In the genomic region with DNA sequence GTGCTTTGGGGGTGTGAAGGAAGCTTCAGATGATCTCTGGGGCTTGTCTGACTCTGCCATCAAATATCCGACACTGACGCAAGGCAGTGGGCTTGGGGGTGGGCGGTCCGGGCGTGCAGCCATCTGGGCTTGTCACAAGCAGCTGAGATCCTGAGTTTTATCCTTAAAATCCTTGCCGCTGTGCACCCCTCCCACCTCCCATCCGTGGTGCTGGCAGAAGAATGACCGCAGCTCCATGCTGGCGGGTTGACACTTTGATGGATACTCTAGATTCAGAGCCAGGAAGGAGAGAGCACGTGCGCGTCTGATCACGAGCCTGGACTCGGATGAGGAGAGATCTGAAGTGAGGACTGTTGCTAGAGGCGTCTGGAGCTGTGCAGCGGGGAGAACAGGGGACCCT, we compare ENCODE assay signal across 23 cellular contexts. TPM values are rescaled to one million over a fixed set of nuclear protein-coding genes. Genes with fewer than 3 reads are reported as not detected.
DNase-seq lines count a peak whose midpoint lies in the region; ATAC-seq and TF ChIP-seq lines count a peak whose summit lies in the region.
"Had no signal": no experiment of that assay in that cellular context is flagged by ENCODE, and none has a peak within 500 bp of the region (broad histone marks: within the 10 kb centered on the region; RNA-seq: fewer than 3 reads in every experiment).

No MANE protein-coding gene starts in this region.

- no peak for ATAC-seq in activated T-cell treated with anti-CD3 and anti-CD28 coated beads, Interleukin-2, amount 50 U/mL, for 4 hours
- ATAC-seq in PC-3 (no peak), GM21526 (IDR thresholded peaks at IDR 0.05; ENCODE audit: low FRiP score, unreplicated experiment) (no peak)
- ATAC-seq: activated CD8-positive, alpha-beta T cell treated with anti-CD3 and anti-CD28 coated beads, Interleukin-2, amount 10 ng/mL, durations not matched to agents 7 days and 5 days; natural killer cell treated with Interleukin-12 subunit alpha and Interleukin-12 subunit beta and Interleukin-15 and Interleukin-18, amount 100 ng/mL, for 72 hours; SK-N-SH treated with all-trans-retinoic acid at 6 μM for 48 hours had no signal

- 90% methylated on average over 16 of the region's 16 CpGs for WGBS in mesenchymal stem cell

- no peaks in the 10 kb centered on the region for H3K36me3 Mint-ChIP-seq in activated T-cell treated with anti-CD3 and anti-CD28 coated beads, Interleukin-2, amount 50 U/mL, for 4 hours (ENCODE audit: insufficient read depth)
- H3K36me3 Mint-ChIP-seq in brain (peaks cover 12% of the 10 kb centered on the region), type B pancreatic cell (peaks cover 3% of the 10 kb centered on the region)
- H3K36me3 Mint-ChIP-seq: natural killer cell treated with Interleukin-12 subunit alpha and Interleukin-12 subunit beta and Interleukin-15 and Interleukin-18, amount 100 ng/mL, for 72 hours had no signal

- POLR2A ChIA-PET in PC-3 (lab: Charles Lee; ENCODE audit: unreplicated experiment) = no interaction called here

- H2AFZ ChIP-seq in mesenchymal stem cell (ENCODE audit: low read depth, low read length) (no peak overlapping the region), PC-3 (ENCODE audit: low read length) (no peak overlapping the region)

- DNase-seq in activated T-cell treated with anti-CD3 and anti-CD28 coated beads, Interleukin-2, amount 50 U/mL, for 4 hours = no peak
- no peak for DNase-seq in activated T-cell treated with anti-CD3 and anti-CD28 coated beads, Interleukin-2, amount 50 U/mL, for 1 hour
- no peak for DNase-seq in mesenchymal stem cell
- DNase-seq in type B pancreatic cell (ENCODE audit: extremely low spot score, unreplicated experiment) = no peak
- DNase-seq in PC-3 = no peak
- DNase-seq in KBM-7 = no peak
- DNase-seq: activated CD8-positive, alpha-beta T cell treated with anti-CD3 and anti-CD28 coated beads, Interleukin-2, amount 10 ng/mL, durations not matched to agents 7 days and 5 days; activated effector memory CD4-positive, alpha-beta T cell treated with Interleukin-2 at 50 U/mL for 16 hours; effector CD4-positive, alpha-beta T cell; GOT3; MG63; NCI-H1930; NCI-H69; retina; stimulated activated CD4-positive, alpha-beta T cell treated with anti-CD3 and anti-CD28 coated beads, Interleukin-1b, Interleukin-23, amount 100 ng/mL, for 48 hours; testis had no signal

- in situ Hi-C loops in KBM-7 (cut with MboI; ENCODE audit: low pct_unique_long_range_greater_than_20kb, low sequenced_read_pairs) = no loop called here

- H3K79me1 ChIP-seq in mesenchymal stem cell (replicated peaks; ENCODE audit: low read length, poor library complexity, severe bottlenecking) = peaks cover 44% of the 10 kb centered on the region

- H3K79me2 ChIP-seq in PC-3 (ENCODE audit: low read length) = peaks cover 87% of the 10 kb centered on the region

- H3K4me1 ChIP-seq in mesenchymal stem cell (ENCODE audit: control insufficient read depth, insufficient read depth, low read depth, low read length) (peaks cover 48% of the 10 kb centered on the region), PC-3 (ENCODE audit: insufficient read depth, low read length) (peaks cover 34% of the 10 kb centered on the region)

- H3K9ac ChIP-seq in mesenchymal stem cell (ENCODE audit: low read length) (peak overlapping the region; percentile 38), PC-3 (ENCODE audit: low read length) (no peak overlapping the region)

- H3K9me2 ChIP-seq in PC-3 (replicated peaks; ENCODE audit: low read length) = no peaks in the 10 kb centered on the region

- peaks cover 44% of the 10 kb centered on the region for H3K4me1 Mint-ChIP-seq in activated T-cell treated with anti-CD3 and anti-CD28 coated beads, Interleukin-2, amount 50 U/mL, for 4 hours (ENCODE audit: low read depth)
- H3K4me1 Mint-ChIP-seq in brain = peaks cover 70% of the 10 kb centered on the region
- H3K4me1 Mint-ChIP-seq in type B pancreatic cell (ENCODE audit: unreplicated experiment) = peaks cover 46% of the 10 kb centered on the region

- peak overlapping the region in 1 of 2 experiments; percentile 13 for H3K4me3 ChIP-seq in mesenchymal stem cell (ENCODE audit: insufficient read depth in 1 of 2, low read depth in 1 of 2, low read length in 2 of 2)
- no peak overlapping the region for H3K4me3 ChIP-seq in PC-3 (ENCODE audit: low read length)
- H3K4me3 ChIP-seq: lung, MG63, testis had no signal

- H3K36me3 ChIP-seq in mesenchymal stem cell (ENCODE audit: control insufficient read depth in 1 of 2, insufficient read depth in 2 of 2, low read depth in 1 of 2, low read length in 2 of 2) (peaks cover 8 to 19% of the 10 kb centered on the region in 2 experiments), PC-3 (ENCODE audit: low read depth, low read length) (no peaks in the 10 kb centered on the region)
- H3K36me3 ChIP-seq: breast epithelium, MG63 had no signal

- TF ChIP-seq CTCF in brain (conservative IDR thresholded peaks at IDR 0.05) = no peak
- no peak for TF ChIP-seq CTCF in type B pancreatic cell (conservative IDR thresholded peaks at IDR 0.05)
- TF ChIP-seq CTCF in PC-3 (conservative IDR thresholded peaks at IDR 0.05; ENCODE audit: low read depth, low read length) = no peak

- H4K20me1 ChIP-seq in PC-3 (ENCODE audit: low read length) = no peaks in the 10 kb centered on the region

- no peaks in the 10 kb centered on the region for H3K9me3 Mint-ChIP-seq in activated T-cell treated with anti-CD3 and anti-CD28 coated beads, Interleukin-2, amount 50 U/mL, for 4 hours
- H3K9me3 Mint-ChIP-seq in brain (peaks cover 0 to 2% (median 0%) of the 10 kb centered on the region in 5 experiments), type B pancreatic cell (no peaks in the 10 kb centered on the region)
- H3K9me3 Mint-ChIP-seq: natural killer cell treated with Interleukin-12 subunit alpha and Interleukin-12 subunit beta and Interleukin-15 and Interleukin-18, amount 100 ng/mL, for 72 hours had no signal

- no peak overlapping the region for H3K4me2 ChIP-seq in mesenchymal stem cell (ENCODE audit: low read length, poor library complexity, severe bottlenecking)
- H3K4me2 ChIP-seq in PC-3 (ENCODE audit: low read length) = no peak overlapping the region

- H4K91ac ChIP-seq in mesenchymal stem cell (ENCODE audit: low read length) = no peak overlapping the region

- BruUV-seq in PC-3 (replicated peaks; lab: Mats Ljungman, UMichigan) = no TSS peak

- no peak overlapping the region for H2BK120ac ChIP-seq in mesenchymal stem cell (ENCODE audit: low read depth, low read length)

- no peaks in the 10 kb centered on the region for H3K27me3 Mint-ChIP-seq in activated T-cell treated with anti-CD3 and anti-CD28 coated beads, Interleukin-2, amount 50 U/mL, for 4 hours (ENCODE audit: low read depth)
- H3K27me3 Mint-ChIP-seq in brain = peaks cover 7% of the 10 kb centered on the region
- peaks cover 3% of the 10 kb centered on the region for H3K27me3 Mint-ChIP-seq in type B pancreatic cell
- H3K27me3 Mint-ChIP-seq: natural killer cell treated with Interleukin-12 subunit alpha and Interleukin-12 subunit beta and Interleukin-15 and Interleukin-18, amount 100 ng/mL, for 72 hours had no signal

- H3K4ac ChIP-seq in mesenchymal stem cell (ENCODE audit: low read depth in 1 of 2, low read length in 2 of 2) = peak overlapping the region in 1 of 2 experiments; percentile 49

- no peak overlapping the region for H2AK5ac ChIP-seq in mesenchymal stem cell (ENCODE audit: low read length, severe bottlenecking)

- H2BK5ac ChIP-seq in mesenchymal stem cell (ENCODE audit: low read depth, low read length, poor library complexity, severe bottlenecking) = no peak overlapping the region

- H3K23ac ChIP-seq in mesenchymal stem cell (ENCODE audit: low read length in 2 of 2) = peak overlapping the region in 1 of 2 experiments; percentile 32

- H3F3A ChIP-seq in PC-3 (ENCODE audit: low read length, unreplicated experiment) = peaks cover 4% of the 10 kb centered on the region

- H3K27ac ChIP-seq in mesenchymal stem cell (ENCODE audit: low read length, poor library complexity, severe bottlenecking) = no peak overlapping the region
- H3K27ac ChIP-seq in PC-3 (ENCODE audit: low read length) = no peak overlapping the region
- H3K27ac ChIP-seq: 22Rv1, breast epithelium, testis had no signal

- CTCF ChIA-PET in PC-3 (lab: Charles Lee) = no interaction called here

- H3K27ac Mint-ChIP-seq in brain (peak overlapping the region in 4 of 5 experiments; percentile 73 to 85 (median 82)), type B pancreatic cell (no peak overlapping the region)
- H3K27ac Mint-ChIP-seq: activated CD8-positive, alpha-beta T cell treated with anti-CD3 and anti-CD28 coated beads, Interleukin-2, amount 10 ng/mL, durations not matched to agents 7 days and 5 days; natural killer cell treated with Interleukin-12 subunit alpha and Interleukin-12 subunit beta and Interleukin-15 and Interleukin-18, amount 100 ng/mL, for 72 hours had no signal

- H3K14ac ChIP-seq in mesenchymal stem cell (ENCODE audit: low read length in 2 of 2) = no peak overlapping the region

- H3K9me3 ChIP-seq in mesenchymal stem cell (ENCODE audit: control insufficient read depth, low read length) = no peaks in the 10 kb centered on the region
- H3K9me3 ChIP-seq in PC-3 (ENCODE audit: low read length) = no peaks in the 10 kb centered on the region
- H3K9me3 ChIP-seq: breast epithelium, MG63, testis had no signal

- no peak overlapping the region for H3K18ac ChIP-seq in mesenchymal stem cell (ENCODE audit: low read depth in 1 of 2, low read length in 2 of 2)

- no peak overlapping the region for H2BK15ac ChIP-seq in mesenchymal stem cell (ENCODE audit: low read depth, poor library complexity, severe bottlenecking)

- H3K4me3 Mint-ChIP-seq in activated T-cell treated with anti-CD3 and anti-CD28 coated beads, Interleukin-2, amount 50 U/mL, for 4 hours = peak overlapping the region; percentile 8
- H3K4me3 Mint-ChIP-seq in brain = peak overlapping the region; percentile 57 to 96 (median 80)
- H3K4me3 Mint-ChIP-seq in type B pancreatic cell = peak overlapping the region; percentile 88
- H3K4me3 Mint-ChIP-seq: activated CD8-positive, alpha-beta T cell treated with anti-CD3 and anti-CD28 coated beads, Interleukin-2, amount 10 ng/mL, durations not matched to agents 7 days and 5 days; natural killer cell treated with Interleukin-12 subunit alpha and Interleukin-12 subunit beta and Interleukin-15 and Interleukin-18, amount 100 ng/mL, for 72 hours had no signal

- intact Hi-C loops in PC-3 (cut with micrococcal nuclease) = loop anchor here (10.0 kb wide), 1 partner anchor 144 kb away; no protein-coding TSS in a partner anchor

- H3K27me3 ChIP-seq in mesenchymal stem cell (ENCODE audit: control insufficient read depth in 1 of 2, insufficient read depth in 1 of 2, low read length in 2 of 2) (no peaks in the 10 kb centered on the region), PC-3 (ENCODE audit: low read length) (no peaks in the 10 kb centered on the region)
- H3K27me3 ChIP-seq: breast epithelium, MG63, testis had no signal

- no peak overlapping the region for H2BK12ac ChIP-seq in mesenchymal stem cell (ENCODE audit: low read length in 2 of 2)

- no peak overlapping the region for H4K8ac ChIP-seq in mesenchymal stem cell (ENCODE audit: low read length)

RNA-seq across cellular contexts. Expression of gene ZFYVE21, which starts 3.0 kb away (rescaled TPM):
- total RNA-seq in activated T-cell treated with anti-CD3 and anti-CD28 coated beads, Interleukin-2, amount 50 U/mL, for 4 hours = 10 to 100 TPM; 13.6 to 19.1 (median 13.7) TPM
- polyA plus RNA-seq in brain (ENCODE audit: insufficient read depth, low read depth, low replicate concordance) = 47.5 TPM
- 44.0 TPM for polyA plus RNA-seq in mesenchymal stem cell (2013, experiment 1 of 2)
- polyA plus RNA-seq in mesenchymal stem cell (2013, experiment 2 of 2) = 43.8 TPM
- total RNA-seq in type B pancreatic cell (ENCODE audit: low replicate concordance) (41.7 and 59.1 TPM in 2 replicates), PC-3 (2014; rRNA removed) (47.2 and 50.1 TPM in 2 replicates)

RNA-seq across cellular contexts. Expression of gene XRCC3, which starts 3.3 kb away (rescaled TPM):
- total RNA-seq in activated T-cell treated with anti-CD3 and anti-CD28 coated beads, Interleukin-2, amount 50 U/mL, for 4 hours = 10 to 100 TPM; 60.6 to 74.0 (median 69.5) TPM
- 17.5 TPM for polyA plus RNA-seq in brain (ENCODE audit: insufficient read depth, low read depth, low replicate concordance)
- polyA plus RNA-seq in mesenchymal stem cell (2013, experiment 1 of 2) = 4.5 TPM
- polyA plus RNA-seq in mesenchymal stem cell (2013, experiment 2 of 2) = 4.2 TPM
- 17.3 and 35.2 TPM in 2 replicates for total RNA-seq in type B pancreatic cell (ENCODE audit: low replicate concordance)
- total RNA-seq in PC-3 (2014; rRNA removed) = 61.3 and 80.3 TPM in 2 replicates

Comparison
In these comparisons a context has a peak if more than half of its experiments do, and no peak if none do; other contexts are left out.
1. H3K4me3 Mint-ChIP-seq: peak in every context shown above with its lines; median percentile 88 in type B pancreatic cell; 80 in brain; 8 in activated T-cell treated with anti-CD3 and anti-CD28 coated beads, Interleukin-2, amount 50 U/mL, for 4 hours.